Comparison of ENCODE assay signal across 31 cellular contexts in the genomic region with DNA sequence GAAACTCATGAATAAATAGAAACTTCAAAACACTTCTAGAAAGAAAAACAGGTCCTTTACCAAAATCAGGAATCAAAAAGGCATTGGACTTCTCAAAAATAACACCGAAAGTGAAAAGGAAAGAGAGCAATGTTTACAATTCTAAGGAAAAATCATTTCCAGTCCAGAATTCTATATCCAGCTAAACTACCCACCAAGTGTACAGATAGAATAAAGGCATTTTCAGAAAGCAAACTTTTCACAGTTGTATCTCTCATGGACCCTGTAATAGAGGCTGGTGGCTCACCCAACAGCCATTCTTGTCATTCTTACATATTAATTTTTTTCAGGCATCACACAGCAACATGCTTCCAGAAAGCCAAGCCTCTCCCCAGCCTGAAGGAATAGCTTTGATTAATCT.
"Had no signal": no experiment of that assay in that cellular context is flagged by ENCODE, and none has a peak within 500 bp of the region (broad histone marks: within the 10 kb centered on the region; RNA-seq: fewer than 3 reads in every experiment).

No MANE protein-coding gene starts in this region.

- H3K4me1 Mint-ChIP-seq: neural progenitor cell had no signal

- H3K27ac Mint-ChIP-seq: natural killer cell; nephron; neural progenitor cell; progenitor cell of endocrine pancreas; stimulated activated memory B cell treated with anti-CD40 and anti-IgM and Interleukin-4, amounts not matched to agents 10 μg/mL and 1 μg/mL and 100 μg/mL, for 72 hours; stimulated activated naive CD8-positive, alpha-beta T cell treated with anti-CD3 and anti-CD28 coated beads, Interleukin-15, amount 100 ng/mL, for 72 hours; type B pancreatic cell had no signal

- H3K9ac ChIP-seq: neural progenitor cell, parathyroid adenoma had no signal

- H3K36me3 ChIP-seq: neural progenitor cell, ovary, spleen, suprapubic skin, tibial artery, transverse colon, upper lobe of right lung, uterus had no signal

- H3K27ac ChIP-seq: neural progenitor cell, ovary, parathyroid adenoma, psoas muscle, skin epidermis, spleen, suprapubic skin, testis, tibial artery, transverse colon, upper lobe of right lung, uterus had no signal

- ATAC-seq: natural killer cell; psoas muscle; right cardiac atrium; sciatic nerve; stimulated activated memory B cell treated with anti-CD40 and anti-IgM and Interleukin-4, amounts not matched to agents 10 μg/mL and 1 μg/mL and 100 μg/mL, for 72 hours; stimulated activated naive CD8-positive, alpha-beta T cell treated with anti-CD3 and anti-CD28 coated beads, Interleukin-15, amount 100 ng/mL, for 72 hours; stimulated activated naive CD8-positive, alpha-beta T cell treated with anti-CD3 and anti-CD28 coated beads, Interleukin-15, Interleukin-2, amounts not matched to agents 100 U/mL and 50 U/mL, for 24 hours; upper lobe of right lung had no signal

- H3K4me3 ChIP-seq: neural progenitor cell, ovary, psoas muscle, skin epidermis, smooth muscle cell, spleen, suprapubic skin, testis, tibial artery, transverse colon, upper lobe of right lung, uterus had no signal

- H3K4me1 ChIP-seq: parathyroid adenoma had no signal

- H3K9me3 ChIP-seq: testis, upper lobe of right lung had no signal

- H3K4me2 ChIP-seq: neural progenitor cell, smooth muscle cell had no signal

- H3K27me3 ChIP-seq: neural progenitor cell, ovary, testis had no signal

- H3K36me3 Mint-ChIP-seq: type B pancreatic cell had no signal

- H3K4me3 Mint-ChIP-seq: natural killer cell; nephron; neural progenitor cell; stimulated activated memory B cell treated with anti-CD40 and anti-IgM and Interleukin-4, amounts not matched to agents 10 μg/mL and 1 μg/mL and 100 μg/mL, for 72 hours; stimulated activated naive CD8-positive, alpha-beta T cell treated with anti-CD3 and anti-CD28 coated beads, Interleukin-15, amount 100 ng/mL, for 72 hours; type B pancreatic cell had no signal

- DNase-seq: natural killer cell; occipital lobe; ovary; posterior cingulate gyrus; psoas muscle; right cardiac atrium; spleen; stimulated activated CD4-positive, alpha-beta T cell treated with anti-CD3 and anti-CD28 coated beads, Interleukin-12 subunit alpha, Interleukin-12 subunit beta, amount 100 ng/mL, for 4 hours; stimulated activated CD4-positive, alpha-beta T cell treated with anti-CD3 and anti-CD28 coated beads, Interleukin-1b, Interleukin-23, amount 100 ng/mL, for 48 hours; stimulated activated CD4-positive, alpha-beta T cell treated with anti-CD3 and anti-CD28 coated beads, Interleukin-4, amount 100 ng/mL, for 1 hour; stimulated activated CD4-positive, alpha-beta T cell treated with anti-CD3 and anti-CD28 coated beads, Interleukin-4, amount 100 ng/mL, for 4 hours; stimulated activated CD8-positive, alpha-beta memory T cell treated with anti-CD3 and anti-CD28 coated beads, Interleukin-4, amount 100 ng/mL, for 48 hours; stimulated activated naive CD4-positive, alpha-beta T cell; stimulated activated naive CD8-positive, alpha-beta T cell treated with anti-CD3 and anti-CD28 coated beads, Interleukin-15, amount 100 ng/mL, for 72 hours; stimulated activated naive CD8-positive, alpha-beta T cell treated with anti-CD3 and anti-CD28 coated beads, Interleukin-15, Interleukin-2, amounts not matched to agents 100 U/mL and 50 U/mL, for 24 hours; substantia nigra; testis; tibial artery; transverse colon; upper lobe of right lung; uterus had no signal
